11 cellular contexts compared by ENCODE assay signal in the genomic region with DNA sequence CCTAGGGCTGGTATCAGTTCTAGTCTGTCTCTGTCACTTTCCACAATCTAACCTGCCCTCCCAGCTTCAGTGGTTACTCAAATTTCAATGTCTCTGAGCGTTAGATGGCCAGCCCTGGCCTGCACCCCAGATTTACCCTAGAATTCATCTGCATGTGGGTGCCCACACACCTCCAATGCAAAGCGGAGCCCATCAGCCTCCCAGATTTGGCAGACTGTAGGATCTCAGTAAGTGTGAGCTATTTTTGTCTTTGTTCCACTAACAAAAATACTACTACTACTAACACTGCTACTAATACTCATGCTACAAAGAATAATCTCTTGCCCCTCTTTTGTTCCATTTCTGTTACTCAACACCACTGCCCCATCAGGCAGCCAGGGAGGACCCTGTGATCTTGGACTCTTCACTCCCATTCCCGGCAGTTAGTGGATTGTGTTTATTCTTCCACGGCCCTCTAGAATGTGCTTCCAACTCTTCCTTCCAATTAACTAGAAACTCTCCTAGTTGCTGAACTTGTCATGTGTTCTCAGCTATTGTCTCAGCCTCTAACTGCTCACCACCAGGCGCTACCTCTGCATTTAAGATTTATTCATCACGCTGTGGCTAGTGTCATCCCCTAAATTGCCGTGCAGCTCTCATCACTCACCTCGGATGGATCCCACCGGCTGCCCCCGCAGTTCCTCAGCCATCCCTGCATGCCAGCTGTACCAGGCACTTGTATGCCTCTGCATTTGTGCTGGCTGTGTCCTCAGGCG.
DNase-seq lines count a peak whose midpoint lies in the region; ATAC-seq and TF ChIP-seq lines count a peak whose summit lies in the region.
"Had no signal": no experiment of that assay in that cellular context is flagged by ENCODE, and none has a peak within 500 bp of the region (broad histone marks: within the 10 kb centered on the region; RNA-seq: fewer than 3 reads in every experiment).

No MANE protein-coding gene starts in this region.

- H4K20me1 ChIP-seq in MM.1S (ENCODE audit: insufficient read depth, low read length), result no peaks in the 10 kb centered on the region

- no peaks in the 10 kb centered on the region for H3K9me2 ChIP-seq in MM.1S (replicated peaks; ENCODE audit: insufficient read depth, low read length)

- no TSS peak for BruUV-seq in Caco-2 (replicated peaks; lab: Mats Ljungman, UMichigan)

- H2AFZ ChIP-seq in MM.1S (ENCODE audit: low read length), result no peak overlapping the region

- no peaks in the 10 kb centered on the region for H3K9me3 ChIP-seq in Caco-2
- H3K9me3 ChIP-seq in skeletal muscle tissue (ENCODE audit: control insufficient read depth in 3 of 3, low read length in 3 of 3), result no peaks in the 10 kb centered on the region
- H3K9me3 ChIP-seq in MM.1S (replicated peaks; ENCODE audit: insufficient read depth, low read length), result no peaks in the 10 kb centered on the region

- no peak overlapping the region for H3K4me2 ChIP-seq in MM.1S (ENCODE audit: low read depth, low read length)

- no peak for ATAC-seq in GM18498 (IDR thresholded peaks at IDR 0.05; ENCODE audit: unreplicated experiment)

- no peaks in the 10 kb centered on the region for H3K27me3 Mint-ChIP-seq in Caco-2 (ENCODE audit: insufficient read depth, unreplicated experiment)
- H3K27me3 Mint-ChIP-seq in activated naive CD8-positive, alpha-beta T cell, result no peaks in the 10 kb centered on the region

- H3K27ac ChIP-seq in layer of hippocampus (ENCODE audit: low read depth, low read length) (peak overlapping the region; percentile 76), skeletal muscle tissue (ENCODE audit: low read depth, low read length) (peak overlapping the region; percentile 54), MM.1S (ENCODE audit: low read length) (no peak overlapping the region)

- CTCF ChIA-PET in Caco-2 (lab: Charles Lee), result no interaction called here

- DNase-seq in Caco-2 (no peak), MM.1S (no peak), KBM-7 (no peak), HuH-7 (ENCODE audit: low spot score) (no peak)
- DNase-seq: DMS 273 treated with DMSO at 0.1 percent for 48 hours; effector CD8-positive, alpha-beta T cell; mammary epithelial cell had no signal

- in situ Hi-C loops in KBM-7 (cut with MboI; ENCODE audit: low pct_unique_long_range_greater_than_20kb, low sequenced_read_pairs), result no loop called here

- H3K4me3 Mint-ChIP-seq in Caco-2 (ENCODE audit: unreplicated experiment), result no peak overlapping the region
- no peak overlapping the region for H3K4me3 Mint-ChIP-seq in activated naive CD8-positive, alpha-beta T cell

- H3K4me1 Mint-ChIP-seq in Caco-2 (ENCODE audit: low read depth, unreplicated experiment), result peaks cover 23% of the 10 kb centered on the region
- peaks cover 16% of the 10 kb centered on the region for H3K4me1 Mint-ChIP-seq in activated naive CD8-positive, alpha-beta T cell (ENCODE audit: low read depth)

- no peaks in the 10 kb centered on the region for H3F3A ChIP-seq in MM.1S (ENCODE audit: insufficient read depth, low read length)

- no peaks in the 10 kb centered on the region for H3K36me3 ChIP-seq in Caco-2 (ENCODE audit: control insufficient read depth, insufficient read depth, low read length)
- H3K36me3 ChIP-seq in skeletal muscle tissue (ENCODE audit: control insufficient read depth in 3 of 3, insufficient read depth in 3 of 3, low read length in 3 of 3), result peaks cover 0 to 5% (median 0%) of the 10 kb centered on the region in 3 donors
- no peaks in the 10 kb centered on the region for H3K36me3 ChIP-seq in MM.1S (replicated peaks; ENCODE audit: insufficient read depth, low read length)

- peaks cover 14% of the 10 kb centered on the region for H3K36me3 Mint-ChIP-seq in Caco-2 (ENCODE audit: insufficient read depth, unreplicated experiment)
- H3K36me3 Mint-ChIP-seq in activated naive CD8-positive, alpha-beta T cell, result peaks cover 9% of the 10 kb centered on the region

- POLR2A ChIA-PET in Caco-2 (lab: Charles Lee), result no interaction called here

- no peak overlapping the region for H3K4me3 ChIP-seq in Caco-2 (ENCODE audit: low read depth, low read length)
- peak overlapping the region in 1 of 3 donors; percentile 22 for H3K4me3 ChIP-seq in skeletal muscle tissue (ENCODE audit: low read length in 3 of 3)
- no peak overlapping the region for H3K4me3 ChIP-seq in MM.1S (ENCODE audit: low read length)

- H3K79me2 ChIP-seq in MM.1S (ENCODE audit: low read length), result no peaks in the 10 kb centered on the region

- no peak for TF ChIP-seq CTCF in Caco-2 (IDR thresholded peaks at IDR 0.05; ENCODE audit: insufficient read depth in 1 of 2, low read depth in 1 of 2, low read length in 1 of 2, severe bottlenecking in 1 of 2, unreplicated experiment in 1 of 2)
- no peak for TF ChIP-seq CTCF in MM.1S (IDR thresholded peaks at IDR 0.05; ENCODE audit: low read length)

- H3K9ac ChIP-seq in skeletal muscle tissue (ENCODE audit: low read depth in 1 of 3, low read length in 3 of 3), result peak overlapping the region in 1 of 3 donors; percentile 40
- H3K9ac ChIP-seq in MM.1S (ENCODE audit: low read length), result no peak overlapping the region

- peaks cover 16% of the 10 kb centered on the region for H3K4me1 ChIP-seq in Caco-2
- peaks cover 36 to 56% (median 37%) of the 10 kb centered on the region in 3 donors for H3K4me1 ChIP-seq in skeletal muscle tissue (ENCODE audit: control insufficient read depth in 3 of 3, insufficient read depth in 3 of 3, low read length in 3 of 3)
- H3K4me1 ChIP-seq in MM.1S (ENCODE audit: low read length), result no peaks in the 10 kb centered on the region

- H3K27ac Mint-ChIP-seq in Caco-2 (ENCODE audit: unreplicated experiment), result peak overlapping the region; percentile 31
- peak overlapping the region; percentile 87 for H3K27ac Mint-ChIP-seq in activated naive CD8-positive, alpha-beta T cell

- intact Hi-C loops in Caco-2 (cut with micrococcal nuclease; ENCODE audit: unreplicated experiment), result no loop called here

- no peaks in the 10 kb centered on the region for H3K27me3 ChIP-seq in Caco-2 (replicated peaks; ENCODE audit: control insufficient read depth, insufficient read depth, low read length)
- H3K27me3 ChIP-seq in layer of hippocampus (ENCODE audit: control insufficient read depth, insufficient read depth, low read length), result no peaks in the 10 kb centered on the region
- H3K27me3 ChIP-seq in skeletal muscle tissue (ENCODE audit: control insufficient read depth in 3 of 3, insufficient read depth in 3 of 3, low read length in 3 of 3), result no peaks in the 10 kb centered on the region
- no peaks in the 10 kb centered on the region for H3K27me3 ChIP-seq in MM.1S (replicated peaks; ENCODE audit: insufficient read depth, low read length)

- H3K9me3 Mint-ChIP-seq in Caco-2 (ENCODE audit: unreplicated experiment), result no peaks in the 10 kb centered on the region
- H3K9me3 Mint-ChIP-seq in activated naive CD8-positive, alpha-beta T cell (ENCODE audit: low read depth), result no peaks in the 10 kb centered on the region
